Comparison of ENCODE assay signal across 7 cellular contexts in genomic region chr15:74307827-74308642, GRCh38. TPM values are rescaled to one million over a fixed set of nuclear protein-coding genes. Genes with fewer than 3 reads are reported as not detected.
DNase-seq lines count a peak whose midpoint lies in the region; ATAC-seq and TF ChIP-seq lines count a peak whose summit lies in the region.

No MANE protein-coding gene starts in this region.

- H3K9me3 ChIP-seq in colonic mucosa = no peaks in the 10 kb centered on the region
- no peaks in the 10 kb centered on the region for H3K9me3 ChIP-seq in right lobe of liver
- no peaks in the 10 kb centered on the region for H3K9me3 ChIP-seq in tibial nerve

- H3K4me3 ChIP-seq in GM06990 (replicated peaks; ENCODE audit: low read depth, low read length) = no peak overlapping the region
- no peak overlapping the region for H3K4me3 ChIP-seq in colonic mucosa
- H3K4me3 ChIP-seq in right lobe of liver = no peak overlapping the region
- H3K4me3 ChIP-seq in tibial nerve = no peak overlapping the region

- POLR2A ChIA-PET in RWPE1 (lab: Yijun Ruan, JAX; ENCODE audit: low non-redundant PET) = interaction anchor here (0.5 kb wide), 1 partner anchor 65 kb away, joined by 3 read pairs; no protein-coding TSS in a partner anchor

- no peaks in the 10 kb centered on the region for H3K4me1 ChIP-seq in colonic mucosa
- H3K4me1 ChIP-seq in right lobe of liver = no peaks in the 10 kb centered on the region
- no peaks in the 10 kb centered on the region for H3K4me1 ChIP-seq in tibial nerve

- H3K27me3 ChIP-seq in GM06990 (replicated peaks; ENCODE audit: control insufficient read depth, insufficient read depth, low read length) (no peaks in the 10 kb centered on the region; the same call in 1 of the 2 replicates), colonic mucosa (no peaks in the 10 kb centered on the region), right lobe of liver (no peaks in the 10 kb centered on the region), tibial nerve (peaks cover 0 to 55% of the 10 kb centered on the region in 2 donors)

- H3K36me3 ChIP-seq in GM06990 (ENCODE audit: control insufficient read depth, insufficient read depth, low read length) = no peaks in the 10 kb centered on the region
- no peaks in the 10 kb centered on the region for H3K36me3 ChIP-seq in colonic mucosa
- H3K36me3 ChIP-seq in right lobe of liver = no peaks in the 10 kb centered on the region
- H3K36me3 ChIP-seq in tibial nerve = no peaks in the 10 kb centered on the region

- no peak for DNase-seq in GM06990 (ENCODE audit: extremely low read depth, insufficient read length)
- DNase-seq in LoVo (ENCODE audit: low spot score) = peak; percentile 71
- DNase-seq in RWPE1 (ENCODE audit: low spot score) = peak; percentile 84
- peak; percentile 42 for DNase-seq in colonic mucosa
- DNase-seq in right lobe of liver = peak in 2 of 3 donors; percentile 48 to 54
- peak; percentile 26 to 49 for DNase-seq in tibial nerve (ENCODE audit: low spot score in 2 of 2)
- DNase-seq in mesenteric fat pad (ENCODE audit: low spot score) = no peak

- intact Hi-C loops in colonic mucosa (cut with DNase I) = no loop called here
- intact Hi-C loops in right lobe of liver (cut with DNase I) = loop anchor here in 1 of 2 donors (5.0 kb wide), 1 partner anchor 181 kb away; no protein-coding TSS in a partner anchor

- TF ChIP-seq POLR2A in right lobe of liver (IDR thresholded peaks at IDR 0.05) = no peak
- no peak for TF ChIP-seq POLR2A in tibial nerve (IDR thresholded peaks at IDR 0.05)

- no peak overlapping the region for H3K9ac ChIP-seq in colonic mucosa (ENCODE audit: low read depth in 2 of 2, low read length in 2 of 2)

- peak; percentile 74 to 86 (median 78) for ATAC-seq in right lobe of liver

- CTCF ChIA-PET in RWPE1 (lab: Yijun Ruan, JAX) = interaction anchor here (0.6 to 4.6 kb wide), 28 partner anchors 8 to 554 kb away, joined by 3 to 47 read pairs (median 4); partner anchors contain the start of gene ISLR2

- WGBS in right lobe of liver (ENCODE audit: insufficient coverage, low coverage, low lambda C conversion rate, missing lambda C conversion rate) = 9% methylated on average over 11 of the region's 18 CpGs
- WGBS in tibial nerve, 2 donors = 6 to 9% methylated on average over 16 to 18 of the region's 18 CpGs

- TF ChIP-seq CTCF in GM06990 (IDR thresholded peaks at IDR 0.05; ENCODE audit: insufficient read depth, low read length, poor library complexity, severe bottlenecking) = peak; percentile 85
- TF ChIP-seq CTCF in RWPE1 (conservative IDR thresholded peaks at IDR 0.05; ENCODE audit: low read depth) = peak; percentile 76
- TF ChIP-seq CTCF in colonic mucosa (IDR thresholded peaks at IDR 0.05) = peak; percentile 49
- TF ChIP-seq CTCF in right lobe of liver (IDR thresholded peaks at IDR 0.05) = peak; percentile 46 to 68 (median 54)
- peak; percentile 43 to 69 (median 51) for TF ChIP-seq CTCF in tibial nerve (IDR thresholded peaks at IDR 0.05)

- TF ChIP-seq EP300 in tibial nerve (IDR thresholded peaks at IDR 0.05) = no peak

- H3K27ac ChIP-seq in RWPE1 (no peak overlapping the region), colonic mucosa (no peak overlapping the region), right lobe of liver (no peak overlapping the region), tibial nerve (no peak overlapping the region)

RNA-seq across cellular contexts. Expression of gene CYP11A1, which starts 59.4 kb away (rescaled TPM):
- 1 to 10 TPM in 1 of 2 donors, not detected in 1; 1.3 TPM for total RNA-seq in colonic mucosa
- 1 to 10 TPM; 2.5 to 6.4 (median 2.8) TPM for total RNA-seq in right lobe of liver
- total RNA-seq in tibial nerve = 1 to 10 TPM; 2.4 to 5.7 (median 4.1) TPM
- total RNA-seq in mesenteric fat pad = 1.9 TPM

Comparison
In these comparisons a context has a peak if more than half of its experiments do, and no peak if none do; other contexts are left out.
1. DNase-seq: peak in LoVo (single experiment), RWPE1 (single experiment), colonic mucosa (single experiment), right lobe of liver (2 of 3) and tibial nerve (2 of 2); none in GM06990 (single experiment) and mesenteric fat pad (single experiment).
2. Peak in every context shown above with its lines, with median percentiles within 50 percentile points of each other: CTCF ChIP-seq.